20 cellular contexts compared by ENCODE assay signal in genomic region chrX:54030329-54030728, GRCh38.
"Had no signal": no experiment of that assay in that cellular context is flagged by ENCODE, and none has a peak within 500 bp of the region (broad histone marks: within the 10 kb centered on the region; RNA-seq: fewer than 3 reads in every experiment).

No MANE protein-coding gene starts in this region.

- H3K27ac ChIP-seq: esophagus muscularis mucosa, heart right ventricle, tibial nerve, uterus had no signal

- H3K27me3 Mint-ChIP-seq: activated naive CD8-positive, alpha-beta T cell treated with anti-CD3 and anti-CD28 coated beads for 36 hours; dendritic cell treated with granulocyte-macrophage colony-stimulating factor and Interleukin-4, amounts not matched to agents 40 ng/mL and 50 ng/mL, for 4 days; memory B cell had no signal

- H3K36me3 ChIP-seq: uterus had no signal

- H3K4me3 ChIP-seq: esophagus muscularis mucosa, heart right ventricle, mucosa of descending colon, tibial nerve, uterus had no signal

- H3K9me3 Mint-ChIP-seq: activated naive CD8-positive, alpha-beta T cell treated with anti-CD3 and anti-CD28 coated beads for 36 hours; activated T-helper 1 cell treated with anti-CD3 and anti-CD28 coated beads, Interleukin-12 subunit alpha, Interleukin-12 subunit beta, Interleukin-2, Interleukin-4 antibody, amounts not matched to agents 30 ng/mL and 10 ng/mL and 1 ng/mL, durations not matched to agents 14 hours and 24 hours and 36 hours; dendritic cell treated with granulocyte-macrophage colony-stimulating factor and Interleukin-4, amounts not matched to agents 40 ng/mL and 50 ng/mL, for 4 days; memory B cell had no signal

- H3K9me3 ChIP-seq: esophagus muscularis mucosa, heart right ventricle, mucosa of descending colon, tibial nerve, uterus had no signal

- H3K27ac Mint-ChIP-seq: activated naive CD8-positive, alpha-beta T cell treated with anti-CD3 and anti-CD28 coated beads for 36 hours; activated T-helper 1 cell treated with anti-CD3 and anti-CD28 coated beads, Interleukin-12 subunit alpha, Interleukin-12 subunit beta, Interleukin-2, Interleukin-4 antibody, amounts not matched to agents 30 ng/mL and 10 ng/mL and 1 ng/mL, durations not matched to agents 14 hours and 24 hours and 36 hours; dendritic cell treated with granulocyte-macrophage colony-stimulating factor and Interleukin-4, amounts not matched to agents 40 ng/mL and 50 ng/mL, for 4 days; memory B cell; naive B cell had no signal

- H3K27me3 ChIP-seq: esophagus muscularis mucosa, tibial nerve, uterus had no signal

- H3K4me1 ChIP-seq: esophagus muscularis mucosa, heart right ventricle, tibial nerve, uterus had no signal

- ATAC-seq: heart right ventricle, left ventricle myocardium superior, mucosa of descending colon had no signal

- H3K4me1 Mint-ChIP-seq: activated naive CD8-positive, alpha-beta T cell treated with anti-CD3 and anti-CD28 coated beads for 36 hours had no signal

- DNase-seq: activated CD4-positive, alpha-beta T cell treated with anti-CD3 and anti-CD28 coated beads, Interleukin-2, amount 50 U/mL, for 4 hours; activated naive CD8-positive, alpha-beta T cell treated with anti-CD3 and anti-CD28 coated beads for 36 hours; amniotic stem cell; effector CD8-positive, alpha-beta T cell; heart right ventricle; kidney glomerular epithelial cell; left ventricle myocardium superior; mucosa of descending colon; naive B cell; stimulated activated CD4-positive, alpha-beta T cell treated with anti-CD3 and anti-CD28 coated beads, Interleukin-12 subunit alpha, Interleukin-12 subunit beta, amount 100 ng/mL, for 4 hours; stimulated activated CD4-positive, alpha-beta T cell treated with anti-CD3 and anti-CD28 coated beads, Interleukin-1b, Interleukin-23, amount 100 ng/mL, for 48 hours; stimulated activated CD8-positive, alpha-beta memory T cell treated with anti-CD3 and anti-CD28 coated beads, Interleukin-4, amount 100 ng/mL, for 48 hours; stimulated activated naive CD4-positive, alpha-beta T cell treated with Interleukin-2 at 50 U/mL for 16 hours; uterus had no signal

- H3K4me3 Mint-ChIP-seq: activated naive CD8-positive, alpha-beta T cell treated with anti-CD3 and anti-CD28 coated beads for 36 hours; activated T-helper 1 cell treated with anti-CD3 and anti-CD28 coated beads, Interleukin-12 subunit alpha, Interleukin-12 subunit beta, Interleukin-2, Interleukin-4 antibody, amounts not matched to agents 30 ng/mL and 10 ng/mL and 1 ng/mL, durations not matched to agents 14 hours and 24 hours and 36 hours; dendritic cell treated with granulocyte-macrophage colony-stimulating factor and Interleukin-4, amounts not matched to agents 40 ng/mL and 50 ng/mL, for 4 days; memory B cell; naive B cell; neural crest cell had no signal
